Comparison of ENCODE assay signal across 22 cellular contexts in the genomic region with DNA sequence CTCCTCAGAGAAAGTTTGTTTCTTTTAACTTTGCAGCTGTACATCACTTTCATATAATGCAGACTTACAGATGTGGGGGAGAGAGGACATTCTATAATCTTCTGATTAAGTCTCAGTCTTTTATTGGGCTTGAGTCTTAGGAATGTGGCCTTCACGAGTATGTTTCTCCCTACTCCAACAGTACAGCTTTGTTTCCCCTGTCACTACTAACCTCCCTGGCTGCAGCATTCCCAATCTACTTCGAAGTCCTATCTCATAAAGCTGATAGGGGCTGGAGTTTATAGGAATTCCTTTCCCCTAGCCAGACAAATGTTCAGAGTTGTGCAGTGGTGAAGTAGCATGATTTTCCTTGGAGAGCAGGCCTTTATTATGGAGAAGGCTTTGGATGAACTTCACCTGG.
DNase-seq lines count a peak whose midpoint lies in the region; ATAC-seq, FAIRE-seq and TF ChIP-seq lines count a peak whose summit lies in the region.
"Had no signal": no experiment of that assay in that cellular context is flagged by ENCODE, and none has a peak within 500 bp of the region (broad histone marks: within the 10 kb centered on the region; RNA-seq: fewer than 3 reads in every experiment).

No MANE protein-coding gene starts in this region.

- peaks cover 6% of the 10 kb centered on the region for H3K4me1 Mint-ChIP-seq in progenitor cell of endocrine pancreas (ENCODE audit: low read depth)

- intact Hi-C loops in K562 (cut with micrococcal nuclease): no loop called here

- H3K4me3 Mint-ChIP-seq in progenitor cell of endocrine pancreas (ENCODE audit: low read depth): no peak overlapping the region
- H3K4me3 Mint-ChIP-seq: IgD-negative memory B cell had no signal

- no peak for TF ChIP-seq EP300 in K562 (IDR thresholded peaks at IDR 0.05; ENCODE audit: low read length)

- no peaks in the 10 kb centered on the region for H3K79me2 ChIP-seq in K562 (ENCODE audit: control insufficient read depth, insufficient read depth, low read length)

- in situ Hi-C loops in K562 (cut with MboI): no loop called here

- TF ChIP-seq RAD21 in K562 (CRISPR knock-in tag; conservative IDR thresholded peaks at IDR 0.05 in 1 of 2, IDR thresholded peaks at IDR 0.05 in 1 of 2): no peak

- CTCF ChIA-PET in K562 (lab: Yijun Ruan, JAX; ENCODE audit: low intra/inter-chr PET ratio): no interaction called here

- H3K27ac ChIP-seq in K562 (ENCODE audit: extremely low read depth, low read depth, low read length): no peak overlapping the region
- H3K27ac ChIP-seq: 22Rv1, C4-2B had no signal

- no peak for FAIRE-seq in K562 (lab: Jason Lieb, UNC)
- FAIRE-seq: D721Med had no signal

- 17% methylated on average over 2 of the region's 2 CpGs for WGBS in K562 (ENCODE audit: insufficient coverage, low coverage, missing lambda C conversion rate)

- TF ChIP-seq CTCF in K562 (IDR thresholded peaks at IDR 0.05 in 2 of 3, conservative IDR thresholded peaks at IDR 0.05 in 1 of 3; ENCODE audit: insufficient read depth in 2 of 3, low read depth in 1 of 3, low read length in 3 of 3): no peak
- no peak for TF ChIP-seq CTCF in progenitor cell of endocrine pancreas (IDR thresholded peaks at IDR 0.05; ENCODE audit: unreplicated experiment)

- no peaks in the 10 kb centered on the region for H3K4me1 ChIP-seq in K562 (replicated peaks in 1 of 2; ENCODE audit: control insufficient read depth in 2 of 2, insufficient read depth in 2 of 2, low read length in 2 of 2)

- BruUV-seq in K562 (replicated peaks; lab: Mats Ljungman, UMichigan): no TSS peak

- H3K9me3 Mint-ChIP-seq in progenitor cell of endocrine pancreas (ENCODE audit: low read depth): no peaks in the 10 kb centered on the region
- H3K9me3 Mint-ChIP-seq: IgD-negative memory B cell had no signal

- no peaks in the 10 kb centered on the region for H4K20me1 ChIP-seq in K562 (replicated peaks; ENCODE audit: control insufficient read depth, insufficient read depth, low read length)

- POLR2A ChIA-PET in K562 (lab: Yijun Ruan, JAX): no interaction called here

- TF ChIP-seq POLR2A in K562 (conservative IDR thresholded peaks at IDR 0.05): no peak

- H3K27me3 ChIP-seq in K562 (ENCODE audit: control insufficient read depth in 2 of 2, insufficient read depth in 2 of 2, low read length in 2 of 2): no peaks in the 10 kb centered on the region

- no peaks in the 10 kb centered on the region for H3K9me1 ChIP-seq in K562 (ENCODE audit: control insufficient read depth, insufficient read depth, low read length)

- H3K4me3 ChIP-seq in K562: no peak overlapping the region

- H3K27me3 Mint-ChIP-seq in progenitor cell of endocrine pancreas: no peaks in the 10 kb centered on the region
- H3K27me3 Mint-ChIP-seq: IgD-negative memory B cell had no signal

- DNase-seq in NCI-H82 (lab: John Stamatoyannopoulos, UW): peak; percentile 72
- DNase-seq in NCI-H82 treated with DMSO at 0.1 percent for 48 hours (lab: John Stamatoyannopoulos, UW; ENCODE audit: unreplicated experiment): no peak
- DNase-seq in K562 (ENCODE audit: extremely low read depth in 1 of 4, low spot score in 3 of 4): no peak
- peak; percentile 17 for DNase-seq in left kidney (ENCODE audit: low read depth, low spot score)
- no peak for DNase-seq in progenitor cell of endocrine pancreas (ENCODE audit: low spot score, unreplicated experiment)
- no peak for DNase-seq in activated naive CD4-positive, alpha-beta T cell (lab: John Stamatoyannopoulos, UW)
- DNase-seq in amygdala (lab: John Stamatoyannopoulos, UW): no peak
- DNase-seq: AML-193, DMS79, HCEC 1CT, Kasumi-1, MM.1S, NCI-H1092, NCI-H146, NCI-H2081, NCI-H446 treated with DMSO at 0.1 percent for 48 hours, SHP77 treated with DMSO at 0.1 percent for 48 hours had no signal

- H3K4me2 ChIP-seq in K562 (ENCODE audit: insufficient read depth, low read length): no peak overlapping the region

- no peak for ATAC-seq in K562
- ATAC-seq in HG03095 (IDR thresholded peaks at IDR 0.05; ENCODE audit: unreplicated experiment): no peak

- H2AFZ ChIP-seq in K562 (ENCODE audit: low read depth, low read length): 0 out of 2 replicates have a peak overlapping the region, but pooled peaks have one; percentile 32

- no peaks in the 10 kb centered on the region for H3K36me3 ChIP-seq in K562 (ENCODE audit: control insufficient read depth, insufficient read depth, low read length)

- H3K27ac Mint-ChIP-seq in progenitor cell of endocrine pancreas: peak overlapping the region; percentile 30
- H3K27ac Mint-ChIP-seq: IgD-negative memory B cell had no signal

- no peaks in the 10 kb centered on the region for H3K36me3 Mint-ChIP-seq in progenitor cell of endocrine pancreas (ENCODE audit: insufficient read depth)
- H3K36me3 Mint-ChIP-seq: IgD-negative memory B cell had no signal

- no peaks in the 10 kb centered on the region for H3K9me3 ChIP-seq in K562 (replicated peaks; ENCODE audit: control insufficient read depth, insufficient read depth, low read depth, low read length)

- no peak overlapping the region for H3K9ac ChIP-seq in K562 (ENCODE audit: insufficient read depth in 1 of 2, low read depth in 2 of 2, low read length in 2 of 2)

TF ChIP-seq in K562, 482 proteins besides CTCF, POLR2A, EP300 and RAD21:
- TF ChIP-seq ZFPM2 (CRISPR knock-in tag; IDR thresholded peaks at IDR 0.05): no peak
- TF ChIP-seq SMAD1 (IDR thresholded peaks at IDR 0.05; ENCODE audit: low read depth, low read length, partially characterized antibody): no peak
- no peak for TF ChIP-seq SREBF1 (IDR thresholded peaks at IDR 0.05; ENCODE audit: borderline replicate concordance, low read depth, low read length)
- TF ChIP-seq, protein P1, sequence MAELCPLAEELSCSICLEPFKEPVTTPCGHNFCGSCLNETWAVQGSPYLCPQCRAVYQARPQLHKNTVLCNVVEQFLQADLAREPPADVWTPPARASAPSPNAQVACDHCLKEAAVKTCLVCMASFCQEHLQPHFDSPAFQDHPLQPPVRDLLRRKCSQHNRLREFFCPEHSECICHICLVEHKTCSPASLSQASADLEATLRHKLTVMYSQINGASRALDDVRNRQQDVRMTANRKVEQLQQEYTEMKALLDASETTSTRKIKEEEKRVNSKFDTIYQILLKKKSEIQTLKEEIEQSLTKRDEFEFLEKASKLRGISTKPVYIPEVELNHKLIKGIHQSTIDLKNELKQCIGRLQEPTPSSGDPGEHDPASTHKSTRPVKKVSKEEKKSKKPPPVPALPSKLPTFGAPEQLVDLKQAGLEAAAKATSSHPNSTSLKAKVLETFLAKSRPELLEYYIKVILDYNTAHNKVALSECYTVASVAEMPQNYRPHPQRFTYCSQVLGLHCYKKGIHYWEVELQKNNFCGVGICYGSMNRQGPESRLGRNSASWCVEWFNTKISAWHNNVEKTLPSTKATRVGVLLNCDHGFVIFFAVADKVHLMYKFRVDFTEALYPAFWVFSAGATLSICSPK (IDR thresholded peaks at IDR 0.05; ENCODE audit: borderline replicate concordance): no peak
- TF ChIP-seq CHD1 (IDR thresholded peaks at IDR 0.05; ENCODE audit: low read length): no peak
- no peak for TF ChIP-seq ZNF212 (CRISPR knock-in tag; IDR thresholded peaks at IDR 0.05)
- TF ChIP-seq, protein P2, sequence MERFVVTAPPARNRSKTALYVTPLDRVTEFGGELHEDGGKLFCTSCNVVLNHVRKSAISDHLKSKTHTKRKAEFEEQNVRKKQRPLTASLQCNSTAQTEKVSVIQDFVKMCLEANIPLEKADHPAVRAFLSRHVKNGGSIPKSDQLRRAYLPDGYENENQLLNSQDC (CRISPR knock-in tag; IDR thresholded peaks at IDR 0.05): no peak
- no peak for TF ChIP-seq GABPA (tag; conservative IDR thresholded peaks at IDR 0.05; ENCODE audit: low read depth)
- no peak for TF ChIP-seq MED1 (CRISPR knock-in tag; IDR thresholded peaks at IDR 0.05; ENCODE audit: borderline replicate concordance)
- TF ChIP-seq FOXP1 (CRISPR knock-in tag; IDR thresholded peaks at IDR 0.05): no peak
- TF ChIP-seq, protein P3, sequence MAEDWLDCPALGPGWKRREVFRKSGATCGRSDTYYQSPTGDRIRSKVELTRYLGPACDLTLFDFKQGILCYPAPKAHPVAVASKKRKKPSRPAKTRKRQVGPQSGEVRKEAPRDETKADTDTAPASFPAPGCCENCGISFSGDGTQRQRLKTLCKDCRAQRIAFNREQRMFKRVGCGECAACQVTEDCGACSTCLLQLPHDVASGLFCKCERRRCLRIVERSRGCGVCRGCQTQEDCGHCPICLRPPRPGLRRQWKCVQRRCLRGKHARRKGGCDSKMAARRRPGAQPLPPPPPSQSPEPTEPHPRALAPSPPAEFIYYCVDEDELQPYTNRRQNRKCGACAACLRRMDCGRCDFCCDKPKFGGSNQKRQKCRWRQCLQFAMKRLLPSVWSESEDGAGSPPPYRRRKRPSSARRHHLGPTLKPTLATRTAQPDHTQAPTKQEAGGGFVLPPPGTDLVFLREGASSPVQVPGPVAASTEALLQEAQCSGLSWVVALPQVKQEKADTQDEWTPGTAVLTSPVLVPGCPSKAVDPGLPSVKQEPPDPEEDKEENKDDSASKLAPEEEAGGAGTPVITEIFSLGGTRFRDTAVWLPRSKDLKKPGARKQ (CRISPR knock-in tag; IDR thresholded peaks at IDR 0.05): no peak
- TF ChIP-seq, protein P4, sequence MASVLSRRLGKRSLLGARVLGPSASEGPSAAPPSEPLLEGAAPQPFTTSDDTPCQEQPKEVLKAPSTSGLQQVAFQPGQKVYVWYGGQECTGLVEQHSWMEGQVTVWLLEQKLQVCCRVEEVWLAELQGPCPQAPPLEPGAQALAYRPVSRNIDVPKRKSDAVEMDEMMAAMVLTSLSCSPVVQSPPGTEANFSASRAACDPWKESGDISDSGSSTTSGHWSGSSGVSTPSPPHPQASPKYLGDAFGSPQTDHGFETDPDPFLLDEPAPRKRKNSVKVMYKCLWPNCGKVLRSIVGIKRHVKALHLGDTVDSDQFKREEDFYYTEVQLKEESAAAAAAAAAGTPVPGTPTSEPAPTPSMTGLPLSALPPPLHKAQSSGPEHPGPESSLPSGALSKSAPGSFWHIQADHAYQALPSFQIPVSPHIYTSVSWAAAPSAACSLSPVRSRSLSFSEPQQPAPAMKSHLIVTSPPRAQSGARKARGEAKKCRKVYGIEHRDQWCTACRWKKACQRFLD (CRISPR knock-in tag; IDR thresholded peaks at IDR 0.05): no peak
- no peak for TF ChIP-seq SMC3 (conservative IDR thresholded peaks at IDR 0.05; ENCODE audit: insufficient read depth, low read depth, low read length)

Comparison
In these comparisons a context has a peak if more than half of its experiments do, and no peak if none do; other contexts are left out.
1. DNase-seq: peak in NCI-H82 (single experiment) and left kidney (single experiment); none in NCI-H82 treated with DMSO at 0.1 percent for 48 hours (single experiment), K562 (0 of 4), progenitor cell of endocrine pancreas (single experiment), activated naive CD4-positive, alpha-beta T cell (0 of 4) and amygdala (0 of 56).